8 cellular contexts compared by ENCODE assay signal in genomic region chr22:30289126-30289979, GRCh38.
A peak's percentile ranks its signal among the peaks of the same experiment; 100 is the strongest.
DNase-seq lines count a peak whose midpoint lies in the region; ATAC-seq lines count a peak whose summit lies in the region.

TSS of gene CASTOR1 (minus strand) at chr22:30289505. CDS start at chr22:30289497, 8 bp downstream.

- DNase-seq in NCI-H2029 (lab: John Stamatoyannopoulos, UW) (peak; percentile 94), T-helper 9 cell (peak; percentile 89), astrocyte of the hippocampus (ENCODE audit: low read depth, low spot score) (peak; percentile 99), hippocampal formation (lab: John Stamatoyannopoulos, UW) (peak; percentile 96 to 99), retina (peak; percentile 94)

- ATAC-seq in GM18502 (IDR thresholded peaks at IDR 0.05; ENCODE audit: poor library complexity, unreplicated experiment) (peak; percentile 72), HG02943 (IDR thresholded peaks at IDR 0.05; ENCODE audit: low read depth, unreplicated experiment) (peak; percentile 48), GM18517 (IDR thresholded peaks at IDR 0.05; ENCODE audit: unreplicated experiment) (no peak)
